30 cellular contexts compared by ENCODE assay signal in the genomic region with DNA sequence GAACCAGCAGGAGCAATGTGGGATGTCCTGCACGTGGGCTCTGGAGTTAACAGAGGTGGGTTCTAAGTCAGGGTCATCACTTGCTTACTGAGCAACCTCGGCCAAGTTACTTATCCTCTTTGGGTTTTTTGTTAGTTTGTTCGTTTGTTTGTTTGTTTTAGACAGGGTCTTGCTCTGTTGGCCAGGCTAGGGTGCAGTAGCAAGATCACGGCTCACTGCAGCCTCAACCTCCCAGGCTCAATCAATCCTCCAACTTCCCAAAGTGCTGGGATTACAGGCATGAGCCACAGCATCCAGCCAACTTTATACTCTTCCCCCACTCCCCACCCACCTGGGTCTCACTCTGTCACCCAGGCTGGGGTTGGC.
DNase-seq lines count a peak whose midpoint lies in the region; ATAC-seq lines count a peak whose summit lies in the region.
"Had no signal": no experiment of that assay in that cellular context is flagged by ENCODE, and none has a peak within 500 bp of the region (broad histone marks: within the 10 kb centered on the region; RNA-seq: fewer than 3 reads in every experiment).

No MANE protein-coding gene starts in this region.

- no peak for ATAC-seq in activated naive CD4-positive, alpha-beta T cell treated with anti-CD3 and anti-CD28 coated beads, Interleukin-2, amount 50 U/mL, for 72 hours
- no peak for ATAC-seq in naive thymus-derived CD4-positive, alpha-beta T cell
- no peak for ATAC-seq in stimulated activated naive B cell treated with anti-CD40 and anti-IgM and Interleukin-4, amounts not matched to agents 10 μg/mL and 1 μg/mL and 100 μg/mL, for 72 hours (replicated peaks)
- ATAC-seq: esophagus mucosa, K562, lower lobe of right lung had no signal

- intact Hi-C loops in naive thymus-derived CD4-positive, alpha-beta T cell (cut with micrococcal nuclease): no loop called here

- H3K9me3 ChIP-seq in KOPT-K1 (ENCODE audit: insufficient read depth, low read length, poor library complexity, severe bottlenecking) (no peaks in the 10 kb centered on the region), HAP-1 (no peaks in the 10 kb centered on the region)
- no peaks in the 10 kb centered on the region for H3K9me3 ChIP-seq in naive thymus-derived CD4-positive, alpha-beta T cell (ENCODE audit: control insufficient read depth in 2 of 3, low read length in 3 of 3)
- H3K9me3 ChIP-seq: colonic mucosa, lower lobe of right lung, MG63, neutrophil, prostate gland had no signal

- H3K36me3 Mint-ChIP-seq in activated naive CD4-positive, alpha-beta T cell treated with anti-CD3 and anti-CD28 coated beads, Interleukin-2, amount 50 U/mL, for 72 hours: peaks cover 0 to 9% of the 10 kb centered on the region in 2 donors
- peaks cover 8 to 51% (median 21%) of the 10 kb centered on the region in 5 donors for H3K36me3 Mint-ChIP-seq in naive thymus-derived CD4-positive, alpha-beta T cell
- H3K36me3 Mint-ChIP-seq in stimulated activated naive B cell treated with anti-CD40 and anti-IgM and Interleukin-4, amounts not matched to agents 10 μg/mL and 1 μg/mL and 100 μg/mL, for 72 hours: peaks cover 30 to 55% of the 10 kb centered on the region in 2 donors

- CTCF ChIA-PET in naive thymus-derived CD4-positive, alpha-beta T cell (lab: Charles Lee): interaction anchor here (0.7 to 1.1 kb wide), 3 partner anchors 9 to 52 kb away, joined by 3 to 4 read pairs (median 4); no protein-coding TSS in a partner anchor

- peak overlapping the region; percentile 54 for H3K27ac ChIP-seq in KOPT-K1 (ENCODE audit: low read depth, low read length, poor library complexity, severe bottlenecking)
- H3K27ac ChIP-seq in naive thymus-derived CD4-positive, alpha-beta T cell (ENCODE audit: low read depth, low read length): peak overlapping the region; percentile 17
- H3K27ac ChIP-seq: cardiac muscle cell, colonic mucosa, lower lobe of right lung, prostate gland had no signal

- no peak for DNase-seq in activated naive CD4-positive, alpha-beta T cell treated with anti-CD3 and anti-CD28 coated beads, Interleukin-2, amount 50 U/mL, for 72 hours (ENCODE audit: low spot score in 2 of 2)
- no peak for DNase-seq in activated naive CD4-positive, alpha-beta T cell treated with Interleukin-2 at 50 U/mL for 16 hours
- no peak for DNase-seq in naive thymus-derived CD4-positive, alpha-beta T cell
- DNase-seq in stimulated activated naive B cell treated with anti-CD40 and anti-IgM and Interleukin-4, amounts not matched to agents 10 μg/mL and 1 μg/mL and 100 μg/mL, for 72 hours: no peak
- DNase-seq in HAP-1 (ENCODE audit: low spot score in 2 of 2): no peak
- no peak for DNase-seq in putamen (ENCODE audit: low spot score)
- no peak for DNase-seq in NCI-H2171 treated with DMSO at 0.1 percent for 48 hours (lab: John Stamatoyannopoulos, UW)
- DNase-seq: activated CD4-positive, alpha-beta T cell treated with anti-CD3 and anti-CD28 coated beads for 4 hours; activated naive CD4-positive, alpha-beta T cell treated with anti-CD3 and anti-CD28 coated beads, Interleukin-2, amount 50 U/mL, for 16 hours; anterior cingulate cortex; colonic mucosa; COR-L47; effector CD8-positive, alpha-beta T cell; foreskin fibroblast; lower lobe of right lung; MG63; NCI-H1436 treated with DMSO at 0.1 percent for 48 hours; NCI-H2107; NCI-H446; NCI-H82; OCI-M1 had no signal

- in situ Hi-C loops in HAP-1 (cut with MboI; ENCODE audit: low sequenced_read_pairs): no loop called here

- no peaks in the 10 kb centered on the region for H3K9me3 Mint-ChIP-seq in activated naive CD4-positive, alpha-beta T cell treated with anti-CD3 and anti-CD28 coated beads, Interleukin-2, amount 50 U/mL, for 72 hours
- no peaks in the 10 kb centered on the region for H3K9me3 Mint-ChIP-seq in naive thymus-derived CD4-positive, alpha-beta T cell
- H3K9me3 Mint-ChIP-seq in stimulated activated naive B cell treated with anti-CD40 and anti-IgM and Interleukin-4, amounts not matched to agents 10 μg/mL and 1 μg/mL and 100 μg/mL, for 72 hours: no peaks in the 10 kb centered on the region
- H3K9me3 Mint-ChIP-seq: activated T-helper 1 cell treated with anti-CD3 and anti-CD28 coated beads, Interleukin-12 subunit alpha, Interleukin-12 subunit beta, Interleukin-2, Interleukin-4 antibody, amounts not matched to agents 30 ng/mL and 10 ng/mL and 1 ng/mL, durations not matched to agents 14 hours and 24 hours and 36 hours; stimulated activated naive CD8-positive, alpha-beta T cell treated with anti-CD3 and anti-CD28 coated beads, Interleukin-15, Interleukin-2, amounts not matched to agents 100 ng/mL and 50 ng/mL, for 24 hours had no signal

- H3K27me3 ChIP-seq in naive thymus-derived CD4-positive, alpha-beta T cell (ENCODE audit: control insufficient read depth in 2 of 2, insufficient read depth in 2 of 2, low read length in 2 of 2): no peaks in the 10 kb centered on the region
- H3K27me3 ChIP-seq in HAP-1 (ENCODE audit: low read depth): no peaks in the 10 kb centered on the region
- H3K27me3 ChIP-seq: cardiac muscle cell, colonic mucosa, MG63, neutrophil had no signal

- peaks cover 8 to 18% (median 13%) of the 10 kb centered on the region in 7 donors for H3K4me1 Mint-ChIP-seq in naive thymus-derived CD4-positive, alpha-beta T cell
- H3K4me1 Mint-ChIP-seq in stimulated activated naive B cell treated with anti-CD40 and anti-IgM and Interleukin-4, amounts not matched to agents 10 μg/mL and 1 μg/mL and 100 μg/mL, for 72 hours: peaks cover 14 to 19% of the 10 kb centered on the region in 2 donors

- peak overlapping the region in 2 of 10 donors; percentile 31 to 43 for H3K4me3 Mint-ChIP-seq in naive thymus-derived CD4-positive, alpha-beta T cell
- H3K4me3 Mint-ChIP-seq in stimulated activated naive B cell treated with anti-CD40 and anti-IgM and Interleukin-4, amounts not matched to agents 10 μg/mL and 1 μg/mL and 100 μg/mL, for 72 hours: no peak overlapping the region
- H3K4me3 Mint-ChIP-seq: activated T-helper 1 cell treated with anti-CD3 and anti-CD28 coated beads, Interleukin-12 subunit alpha, Interleukin-12 subunit beta, Interleukin-2, Interleukin-4 antibody, amounts not matched to agents 30 ng/mL and 10 ng/mL and 1 ng/mL, durations not matched to agents 14 hours and 24 hours and 36 hours; stimulated activated naive CD8-positive, alpha-beta T cell treated with anti-CD3 and anti-CD28 coated beads, Interleukin-15, Interleukin-2, amounts not matched to agents 100 ng/mL and 50 ng/mL, for 24 hours had no signal

- no peaks in the 10 kb centered on the region for H3K4me1 ChIP-seq in naive thymus-derived CD4-positive, alpha-beta T cell (ENCODE audit: control insufficient read depth in 2 of 2, insufficient read depth in 2 of 2, low read length in 2 of 2)
- H3K4me1 ChIP-seq in HAP-1: no peaks in the 10 kb centered on the region
- H3K4me1 ChIP-seq: colonic mucosa, lower lobe of right lung, prostate gland had no signal

- H3K4me3 ChIP-seq in naive thymus-derived CD4-positive, alpha-beta T cell (ENCODE audit: low read length): no peak overlapping the region
- H3K4me3 ChIP-seq in HAP-1: no peak overlapping the region
- H3K4me3 ChIP-seq: cardiac muscle cell, colonic mucosa, K562, lower lobe of right lung, MG63, prostate gland, SK-N-MC had no signal

- no peaks in the 10 kb centered on the region for H3K27me3 Mint-ChIP-seq in naive thymus-derived CD4-positive, alpha-beta T cell
- no peaks in the 10 kb centered on the region for H3K27me3 Mint-ChIP-seq in stimulated activated naive B cell treated with anti-CD40 and anti-IgM and Interleukin-4, amounts not matched to agents 10 μg/mL and 1 μg/mL and 100 μg/mL, for 72 hours
- H3K27me3 Mint-ChIP-seq: stimulated activated naive CD8-positive, alpha-beta T cell treated with anti-CD3 and anti-CD28 coated beads, Interleukin-15, Interleukin-2, amounts not matched to agents 100 ng/mL and 50 ng/mL, for 24 hours had no signal

- POLR2A ChIA-PET in naive thymus-derived CD4-positive, alpha-beta T cell (lab: Charles Lee): no interaction called here

- H3K27ac Mint-ChIP-seq in activated naive CD4-positive, alpha-beta T cell treated with anti-CD3 and anti-CD28 coated beads, Interleukin-2, amount 50 U/mL, for 72 hours: peak overlapping the region; percentile 39 to 56
- peak overlapping the region in 7 of 9 donors; percentile 11 to 74 (median 53) for H3K27ac Mint-ChIP-seq in naive thymus-derived CD4-positive, alpha-beta T cell
- H3K27ac Mint-ChIP-seq in stimulated activated naive B cell treated with anti-CD40 and anti-IgM and Interleukin-4, amounts not matched to agents 10 μg/mL and 1 μg/mL and 100 μg/mL, for 72 hours: peak overlapping the region; percentile 82
- H3K27ac Mint-ChIP-seq: activated T-helper 1 cell treated with anti-CD3 and anti-CD28 coated beads, Interleukin-12 subunit alpha, Interleukin-12 subunit beta, Interleukin-2, Interleukin-4 antibody, amounts not matched to agents 30 ng/mL and 10 ng/mL and 1 ng/mL, durations not matched to agents 14 hours and 24 hours and 36 hours; stimulated activated naive CD8-positive, alpha-beta T cell treated with anti-CD3 and anti-CD28 coated beads, Interleukin-15, Interleukin-2, amounts not matched to agents 100 ng/mL and 50 ng/mL, for 24 hours had no signal

- H3K36me3 ChIP-seq in KOPT-K1 (ENCODE audit: insufficient read depth, low read length) (peaks cover 92% of the 10 kb centered on the region), HAP-1 (replicated peaks) (peaks cover 30% of the 10 kb centered on the region)
- peaks cover 0 to 69% (median 0%) of the 10 kb centered on the region in 3 experiments for H3K36me3 ChIP-seq in naive thymus-derived CD4-positive, alpha-beta T cell (ENCODE audit: control insufficient read depth in 2 of 3, insufficient read depth in 3 of 3, low read length in 3 of 3)
- H3K36me3 ChIP-seq: colonic mucosa, MG63 had no signal
